In genomic region chr11:115342142-115342541, GRCh38 we compare ENCODE assay signal across 20 cellular contexts.
"Had no signal": no experiment of that assay in that cellular context is flagged by ENCODE, and none has a peak within 500 bp of the region (broad histone marks: within the 10 kb centered on the region; RNA-seq: fewer than 3 reads in every experiment).

No MANE protein-coding gene starts in this region.

- H3K9ac ChIP-seq: SK-N-SH had no signal

- H3K9me2 ChIP-seq: SK-N-SH had no signal

- H3K27ac ChIP-seq: RWPE1 had no signal

- ATAC-seq: T-cell had no signal

- H3K9me3 ChIP-seq: SK-N-SH had no signal

- H3K4me2 ChIP-seq: SK-N-SH had no signal

- DNase-seq: Kasumi-1, KG1, MV-4-11, NCI-H1048, NCI-H1105, NCI-H1417, NCI-H1436 treated with DMSO at 0.1 percent for 48 hours, NCI-H1694, NCI-H187 treated with DMSO at 0.1 percent for 48 hours, NCI-H2081, NCI-H2107, NCI-H2227 treated with DMSO at 0.1 percent for 48 hours, NCI-H524, NCI-H69, NCI-H774, SHP77, SK-N-SH, SW 1271, T-cell had no signal
